8 cellular contexts compared by ENCODE assay signal in the genomic region with DNA sequence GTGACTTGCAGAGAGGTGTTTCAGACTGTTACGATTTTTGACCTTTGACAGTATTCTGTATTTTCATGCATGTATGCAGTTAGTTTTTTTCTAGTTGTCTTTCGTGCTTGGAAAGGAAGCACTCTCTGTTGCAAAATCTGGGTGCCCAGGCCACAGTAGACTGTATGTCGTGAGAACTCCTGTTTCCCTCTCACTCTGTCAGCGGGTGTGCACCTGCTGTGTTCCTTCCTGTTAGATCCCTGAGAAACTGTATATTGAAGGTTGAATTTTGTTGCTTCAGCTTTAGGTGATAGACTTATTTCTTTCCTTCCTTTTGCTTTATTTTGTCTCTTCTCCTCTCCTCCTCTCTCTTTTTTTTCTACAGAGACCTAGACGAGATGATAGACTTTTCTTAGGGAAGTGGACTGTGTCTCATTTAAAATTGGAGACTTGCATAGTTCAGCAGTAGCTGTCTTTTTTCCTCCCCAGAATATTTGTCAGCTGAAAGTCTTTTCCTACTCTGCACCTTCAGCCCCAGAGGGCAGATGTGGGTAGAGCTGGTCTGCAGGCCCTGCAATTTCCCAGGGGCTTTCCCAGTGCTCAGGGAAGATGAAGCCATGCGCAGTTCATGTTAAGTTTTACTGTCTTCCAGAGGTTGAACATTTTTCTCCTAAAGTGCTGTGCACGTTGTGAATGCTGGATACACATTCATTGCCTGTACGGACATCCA.
A peak's percentile ranks its signal among the peaks of the same experiment; 100 is the strongest.
DNase-seq lines count a peak whose midpoint lies in the region; ATAC-seq and TF ChIP-seq lines count a peak whose summit lies in the region.

No MANE protein-coding gene starts in this region.

- peaks cover 52% of the 10 kb centered on the region for H3K79me2 ChIP-seq in OCI-LY1 (ENCODE audit: insufficient read depth, low read length)

- H3K27ac ChIP-seq in OCI-LY1 (ENCODE audit: low read depth, low read length, poor library complexity, severe bottlenecking) = peak overlapping the region; percentile 78

- no peak for TF ChIP-seq CTCF in OCI-LY1 (IDR thresholded peaks at IDR 0.05; ENCODE audit: low read length)

- peak; percentile 34 for DNase-seq in GM19240 (ENCODE audit: insufficient read length, low spot score)
- peak; percentile 57 for DNase-seq in adipocyte (ENCODE audit: low read depth)
- peak; percentile 27 for DNase-seq in iris pigment epithelial cell (ENCODE audit: low read depth)
- peak; percentile 52 for DNase-seq in stimulated activated CD4-positive, alpha-beta T cell treated with anti-CD3 and anti-CD28 coated beads, Interleukin-4, amount 100 ng/mL, for 24 hours
- DNase-seq in C1 segment of cervical spinal cord (lab: John Stamatoyannopoulos, UW) = no peak

- no peaks in the 10 kb centered on the region for H4K20me1 ChIP-seq in OCI-LY1 (ENCODE audit: insufficient read depth, low read length)

- no peak overlapping the region for H2AFZ ChIP-seq in OCI-LY1 (ENCODE audit: low read length)

- H3K4me2 ChIP-seq in OCI-LY1 (ENCODE audit: low read length) = peak overlapping the region; percentile 85

- H3K4me3 ChIP-seq in OCI-LY1 (ENCODE audit: low read depth, low read length, poor library complexity, severe bottlenecking) (peak overlapping the region; percentile 82), adipocyte (ENCODE audit: low read length) (peak overlapping the region; percentile 89)

- H3K4me1 ChIP-seq in OCI-LY1 (ENCODE audit: insufficient read depth, low read length, severe bottlenecking) (peaks cover 58% of the 10 kb centered on the region), adipocyte (ENCODE audit: control insufficient read depth, insufficient read depth, low read length) (peaks cover 50% of the 10 kb centered on the region)

- H3K36me3 ChIP-seq in OCI-LY1 (ENCODE audit: insufficient read depth, low read length) (no peaks in the 10 kb centered on the region), adipocyte (ENCODE audit: control insufficient read depth, insufficient read depth, low read length, severe bottlenecking) (no peaks in the 10 kb centered on the region)

- H3K9me2 ChIP-seq in OCI-LY1 (ENCODE audit: low read depth, low read length) = no peaks in the 10 kb centered on the region

- ATAC-seq in HG02840 (IDR thresholded peaks at IDR 0.05; ENCODE audit: low FRiP score, unreplicated experiment) = no peak
- ATAC-seq in GM18873 (IDR thresholded peaks at IDR 0.05; ENCODE audit: low FRiP score, unreplicated experiment) = no peak

- H3K27me3 ChIP-seq in OCI-LY1 (ENCODE audit: insufficient read depth, low read length) (no peaks in the 10 kb centered on the region), adipocyte (replicated peaks; ENCODE audit: control insufficient read depth, insufficient read depth, low read length) (no peaks in the 10 kb centered on the region)

- H3K9me3 ChIP-seq in OCI-LY1 (ENCODE audit: low read length) = no peaks in the 10 kb centered on the region
- no peaks in the 10 kb centered on the region for H3K9me3 ChIP-seq in adipocyte (ENCODE audit: control insufficient read depth, low read length)

- H3K9ac ChIP-seq in OCI-LY1 (ENCODE audit: low read length) (peak overlapping the region; percentile 89), adipocyte (ENCODE audit: low read length) (peak overlapping the region; percentile 97)

- H3F3A ChIP-seq in OCI-LY1 (ENCODE audit: insufficient read depth, low read length) = no peaks in the 10 kb centered on the region

Comparison
In these comparisons a context has a peak if more than half of its experiments do, and no peak if none do; other contexts are left out.
1. DNase-seq: peak in GM19240 (single experiment), adipocyte (single experiment), iris pigment epithelial cell (single experiment) and stimulated activated CD4-positive, alpha-beta T cell treated with anti-CD3 and anti-CD28 coated beads, Interleukin-4, amount 100 ng/mL, for 24 hours (single experiment); none in C1 segment of cervical spinal cord (0 of 14).